ENCODE assay signal across 20 cellular contexts in the genomic region with DNA sequence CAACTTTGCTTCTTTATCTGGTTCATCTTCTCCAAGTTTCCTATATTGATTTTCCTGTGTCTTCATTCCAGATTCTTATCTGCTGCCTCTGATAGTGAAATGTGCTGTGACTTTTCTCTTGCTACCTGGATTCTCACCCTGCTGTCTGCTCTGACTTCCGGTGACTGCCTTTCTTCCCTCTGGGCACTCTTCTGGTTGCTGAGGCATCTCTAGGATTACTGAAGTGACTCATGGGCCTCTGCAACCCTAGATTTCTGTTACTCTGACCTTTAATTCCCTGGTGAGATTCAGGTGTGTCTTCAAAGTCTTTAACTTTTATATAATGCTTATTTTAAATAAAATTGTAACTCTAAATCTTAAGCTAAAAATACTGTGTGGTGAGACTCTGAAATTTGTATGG. TPM values are rescaled to one million over a fixed set of nuclear protein-coding genes. Genes with fewer than 3 reads are reported as not detected.
DNase-seq lines count a peak whose midpoint lies in the region; ATAC-seq and TF ChIP-seq lines count a peak whose summit lies in the region.
"Had no signal": no experiment of that assay in that cellular context is flagged by ENCODE, and none has a peak within 500 bp of the region (broad histone marks: within the 10 kb centered on the region; RNA-seq: fewer than 3 reads in every experiment).

No MANE protein-coding gene starts in this region.

- BruUV-seq in PC-9 (replicated peaks; lab: Mats Ljungman, UMichigan) = no TSS peak

- no peaks in the 10 kb centered on the region for H4K20me1 ChIP-seq in PC-9 (ENCODE audit: insufficient read depth)

- no peak overlapping the region for H3K4me3 ChIP-seq in PC-9
- no peak overlapping the region for H3K4me3 ChIP-seq in skeletal muscle satellite cell (ENCODE audit: low read length)
- H3K4me3 ChIP-seq: esophagus squamous epithelium, skin epidermis had no signal

- POLR2A ChIA-PET in PC-9 (lab: Charles Lee; ENCODE audit: unreplicated experiment) = no interaction called here

- intact Hi-C loops in PC-9 (cut with micrococcal nuclease; ENCODE audit: unreplicated experiment) = loop anchor here (5.0 kb wide), 1 partner anchor 90 kb away; a partner anchor contains a TSS

- 0 out of 2 replicates have a peak, but pooled peaks cover 5% of the 10 kb centered on the region for H3K9me2 ChIP-seq in PC-9 (ENCODE audit: insufficient read depth)

- H3K27me3 ChIP-seq in PC-9 (ENCODE audit: insufficient read depth, low read depth) (no peaks in the 10 kb centered on the region), skeletal muscle satellite cell (ENCODE audit: control insufficient read depth, insufficient read depth, low read length) (no peaks in the 10 kb centered on the region)
- H3K27me3 ChIP-seq: esophagus squamous epithelium had no signal

- peak; percentile 80 for ATAC-seq in esophagus mucosa
- no peak for ATAC-seq in GM21528 (IDR thresholded peaks at IDR 0.05; ENCODE audit: low FRiP score, unreplicated experiment)
- ATAC-seq: activated CD8-positive, alpha-beta memory T cell treated with anti-CD3 and anti-CD28 coated beads, Interleukin-2, amount 10 ng/mL, durations not matched to agents 7 days and 5 days; activated naive CD8-positive, alpha-beta T cell treated with anti-CD3 and anti-CD28 coated beads, Interleukin-2, amount 50 U/mL, for 24 hours; naive thymus-derived CD8-positive, alpha-beta T cell had no signal

- H3K36me3 ChIP-seq in PC-9 (ENCODE audit: low read depth) (no peaks in the 10 kb centered on the region), skeletal muscle satellite cell (ENCODE audit: insufficient read depth, low read length) (no peaks in the 10 kb centered on the region)
- H3K36me3 ChIP-seq: esophagus squamous epithelium had no signal

- peaks cover under 1% of the 10 kb centered on the region for H3K9me3 ChIP-seq in PC-9 (ENCODE audit: insufficient read depth, low read depth)
- no peaks in the 10 kb centered on the region for H3K9me3 ChIP-seq in skeletal muscle satellite cell (replicated peaks; ENCODE audit: low read length)
- H3K9me3 ChIP-seq: esophagus squamous epithelium had no signal

- no peaks in the 10 kb centered on the region for H3K79me2 ChIP-seq in PC-9 (ENCODE audit: low read depth)

- H3K27ac ChIP-seq in PC-9 = peak overlapping the region; percentile 20; the same call in 1 of the 2 replicates
- H3K27ac ChIP-seq: esophagus squamous epithelium, skin epidermis had no signal

- no peak overlapping the region for H2AFZ ChIP-seq in PC-9

- H3K4me1 ChIP-seq in PC-9 (replicated peaks; ENCODE audit: insufficient read depth) = peaks cover 13% of the 10 kb centered on the region
- H3K4me1 ChIP-seq in skeletal muscle satellite cell (ENCODE audit: control insufficient read depth, insufficient read depth, low read length) = peaks cover 58% of the 10 kb centered on the region
- H3K4me1 ChIP-seq: esophagus squamous epithelium had no signal

- peak; percentile 9 for DNase-seq in H4 (ENCODE audit: low spot score)
- peak; percentile 42 to 76 for DNase-seq in PC-9
- no peak for DNase-seq in DMS 273 treated with DMSO at 0.1 percent for 48 hours (lab: John Stamatoyannopoulos, UW)
- DNase-seq in activated CD4-positive, alpha-beta T cell treated with anti-CD3 and anti-CD28 coated beads for 4 hours = no peak
- no peak for DNase-seq in GF-D8 (lab: John Stamatoyannopoulos, UW)
- DNase-seq: activated CD8-positive, alpha-beta memory T cell treated with anti-CD3 and anti-CD28 coated beads, Interleukin-2, amount 10 ng/mL, durations not matched to agents 7 days and 5 days; activated naive CD8-positive, alpha-beta T cell treated with anti-CD3 and anti-CD28 coated beads, Interleukin-2, amount 50 U/mL, for 24 hours; caudate nucleus; esophagus squamous epithelium; head of caudate nucleus; immature natural killer cell; MV-4-11; naive thymus-derived CD8-positive, alpha-beta T cell; NCI-H1930; NCI-H446 treated with DMSO at 0.1 percent for 48 hours; stimulated activated CD4-positive, alpha-beta T cell treated with anti-CD3 and anti-CD28 coated beads, Interleukin-4, amount 100 ng/mL, for 24 hours had no signal

- H3K9ac ChIP-seq in skeletal muscle satellite cell (ENCODE audit: low read depth, low read length) = peak overlapping the region; percentile 16

- CTCF ChIA-PET in PC-9 (lab: Charles Lee) = no interaction called here

- H3K4me2 ChIP-seq in PC-9 (0 out of 2 replicates have a peak overlapping the region, but pooled peaks have one; percentile 7), skeletal muscle satellite cell (ENCODE audit: low read length) (no peak overlapping the region)

- peaks cover 14% of the 10 kb centered on the region for H3F3A ChIP-seq in PC-9 (ENCODE audit: insufficient read depth, low read depth)

- no peak for TF ChIP-seq CTCF in PC-9 (conservative IDR thresholded peaks at IDR 0.05)

RNA-seq across cellular contexts. Expression of a gene that starts 46.9 kb away (rescaled TPM):
- 0.02 TPM in 1 of 2 replicates, not detected in the other for total RNA-seq in H4 (2014; rRNA removed; shearing (Covaris generic))
- total RNA-seq in PC-9 (2021) = 0.20 and 0.30 TPM in 2 replicates
- 1.8 TPM for total RNA-seq in esophagus mucosa
- total RNA-seq in skeletal muscle satellite cell (2012; rRNA removed) = 0.25 and 0.66 TPM in 2 replicates

Comparison
In these comparisons a context has a peak if more than half of its experiments do, and no peak if none do; other contexts are left out.
1. DNase-seq: peak in H4 (single experiment) and PC-9 (2 of 2); none in DMS 273 treated with DMSO at 0.1 percent for 48 hours (single experiment), activated CD4-positive, alpha-beta T cell treated with anti-CD3 and anti-CD28 coated beads for 4 hours (0 of 2) and GF-D8 (single experiment).